ENCODE assay signal across 1 cellular context in the genomic region with DNA sequence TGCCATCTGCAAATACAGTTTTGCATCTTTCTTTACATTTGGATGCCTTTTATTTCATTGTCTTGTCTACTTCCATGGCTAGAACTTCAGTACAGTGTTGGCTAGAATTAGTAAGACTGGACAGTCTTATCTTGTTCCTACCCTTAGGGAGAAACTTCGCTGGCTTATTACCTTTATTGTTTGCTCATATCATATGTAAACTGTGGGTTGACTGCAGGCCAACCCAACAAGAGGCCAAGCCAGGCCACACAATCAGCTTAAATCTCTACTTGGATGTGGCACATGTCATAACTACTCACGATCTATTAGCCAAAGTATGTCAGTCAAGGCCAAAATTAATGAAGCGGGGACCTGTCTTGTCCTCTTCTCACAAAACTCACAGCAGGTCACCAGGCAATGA.
TF ChIP-seq lines count a peak whose summit lies in the region.

No MANE protein-coding gene starts in this region.

TF ChIP-seq in H1, 55 proteins besides CTCF, POLR2A, EP300 and RAD21:
- TF ChIP-seq POLR2AphosphoS5 (IDR thresholded peaks at IDR 0.05; ENCODE audit: low read depth, low read length) (no peak), EZH2 (IDR thresholded peaks at IDR 0.05; ENCODE audit: low read depth, low read length, severe bottlenecking) (no peak), SIRT6 (IDR thresholded peaks at IDR 0.05; ENCODE audit: low read length) (no peak), RBBP5 (IDR thresholded peaks at IDR 0.05; ENCODE audit: borderline replicate concordance, low read depth, low read length) (no peak), GTF2F1 (IDR thresholded peaks at IDR 0.05; ENCODE audit: borderline replicate concordance, low read depth, low read length) (no peak), YY1 (IDR thresholded peaks at IDR 0.05; ENCODE audit: low read depth, low read length) (no peak)
TF ChIP-seq in H1: peak in this region for 0.
